In genomic region chr17:70739046-70739445, GRCh38 we compare ENCODE assay signal across 9 cellular contexts.
"Had no signal": no experiment of that assay in that cellular context is flagged by ENCODE, and none has a peak within 500 bp of the region (broad histone marks: within the 10 kb centered on the region; RNA-seq: fewer than 3 reads in every experiment).

No MANE protein-coding gene starts in this region.

- H3K4me3 ChIP-seq: GM23248, GM23338, HAP-1 had no signal

- ATAC-seq: GM23338, HCT116 had no signal

- H3K9ac ChIP-seq: GM23248 had no signal

- H3K9me3 ChIP-seq: HAP-1 had no signal

- H3K27ac ChIP-seq: GM23248 had no signal

- H3K4me2 ChIP-seq: GM23338 had no signal

- H3K4me1 ChIP-seq: HAP-1 had no signal

- DNase-seq: GM23248, GOT3, H7, H9, HCEC 1CT, HFFc6 had no signal

- H3K36me3 ChIP-seq: HAP-1 had no signal

- H2AFZ ChIP-seq: GM23248, GM23338 had no signal
